In the genomic region with DNA sequence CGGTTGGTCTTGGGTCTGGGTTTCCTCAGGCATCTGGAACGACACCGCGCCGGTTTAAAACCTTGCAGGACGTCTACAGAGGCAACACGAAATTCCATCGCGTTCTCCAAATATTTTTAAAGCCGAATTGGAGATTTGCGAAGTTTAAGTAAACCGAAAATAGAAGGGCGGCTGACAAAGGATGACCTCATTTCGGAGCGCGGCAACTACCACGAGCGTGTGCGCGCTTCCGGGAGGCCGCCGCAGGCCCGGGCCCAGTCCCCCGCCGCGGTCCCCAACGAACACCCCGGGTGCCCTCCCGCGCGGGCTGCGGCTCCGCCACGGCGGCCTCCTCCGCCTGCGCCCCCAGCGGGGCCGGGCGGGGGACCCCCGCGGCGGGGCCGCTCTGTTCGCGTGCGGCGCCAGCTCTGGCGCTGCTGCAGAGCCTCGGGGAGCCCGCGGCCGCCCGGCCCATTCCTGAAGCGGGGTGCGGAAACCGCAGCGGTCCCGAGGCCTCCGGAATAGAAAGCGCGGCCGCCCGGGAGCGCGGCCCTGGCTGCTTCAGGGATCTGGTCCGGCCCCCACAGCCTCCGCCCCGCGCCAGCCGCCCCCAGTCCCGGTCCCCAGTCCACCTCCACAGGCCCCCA, we compare ENCODE assay signal across 8 cellular contexts.
DNase-seq lines count a peak whose midpoint lies in the region; ATAC-seq and TF ChIP-seq lines count a peak whose summit lies in the region.

No MANE protein-coding gene starts in this region.

- H3K27ac ChIP-seq in BLaER1 treated with 17β-estradiol and CSF1 and Interleukin-3, amounts not matched to agents 10 nM and 100 nM: peak overlapping the region; percentile 93 to 98 (median 97)

- DNase-seq in T-helper 22 cell (ENCODE audit: low read depth) (peak; percentile 64), cardiac fibroblast (ENCODE audit: low read depth in 2 of 2) (peak; percentile 64 to 65), kidney glomerular epithelial cell (lab: John Stamatoyannopoulos, UW) (peak; percentile 12), epidermal melanocyte (ENCODE audit: insufficient read length, low spot score) (no peak)
- DNase-seq in stimulated activated CD4-positive, alpha-beta T cell treated with anti-CD3 and anti-CD28 coated beads, Interleukin-2, amount 100 ng/mL, for 24 hours: peak; percentile 60 to 68

- peaks cover 67 to 75% (median 71%) of the 10 kb centered on the region in 10 experiments for H3K4me1 ChIP-seq in BLaER1 treated with 17β-estradiol and CSF1 and Interleukin-3, amounts not matched to agents 10 nM and 100 nM

- peaks cover 46 to 51% (median 49%) of the 10 kb centered on the region in 11 experiments for H3K36me3 ChIP-seq in BLaER1 treated with 17β-estradiol and CSF1 and Interleukin-3, amounts not matched to agents 10 nM and 100 nM

- H3K27me3 ChIP-seq in BLaER1 treated with 17β-estradiol and CSF1 and Interleukin-3, amounts not matched to agents 10 nM and 100 nM: no peaks in the 10 kb centered on the region

- TF ChIP-seq CTCF in cardiac fibroblast (IDR thresholded peaks at IDR 0.05; ENCODE audit: low read depth, low read length): no peak

- peaks cover 48 to 54% (median 52%) of the 10 kb centered on the region in 11 experiments for H4K20me1 ChIP-seq in BLaER1 treated with 17β-estradiol and CSF1 and Interleukin-3, amounts not matched to agents 10 nM and 100 nM

- H3K9me3 ChIP-seq in BLaER1 treated with 17β-estradiol and CSF1 and Interleukin-3, amounts not matched to agents 10 nM and 100 nM (replicated peaks in 1 of 11): peaks cover 0 to 6% (median 0%) of the 10 kb centered on the region in 11 experiments; a peak in 1 of 22 replicates

- H3K4me3 ChIP-seq in BLaER1 treated with 17β-estradiol and CSF1 and Interleukin-3, amounts not matched to agents 10 nM and 100 nM: peak overlapping the region; percentile 89 to 99 (median 96)
- H3K4me3 ChIP-seq in cardiac fibroblast (replicated peaks in 1 of 2; ENCODE audit: low read depth in 2 of 2, low read length in 2 of 2): peak overlapping the region; percentile 69 to 81

- peak overlapping the region; percentile 94 to 100 (median 98) for H3K9ac ChIP-seq in BLaER1 treated with 17β-estradiol and CSF1 and Interleukin-3, amounts not matched to agents 10 nM and 100 nM

- ATAC-seq in GM19395 (IDR thresholded peaks at IDR 0.05; ENCODE audit: unreplicated experiment) (peak; percentile 31), HG03571 (IDR thresholded peaks at IDR 0.05; ENCODE audit: unreplicated experiment) (peak; percentile 41)

- peak overlapping the region; percentile 88 to 99 (median 97) for H3K4me2 ChIP-seq in BLaER1 treated with 17β-estradiol and CSF1 and Interleukin-3, amounts not matched to agents 10 nM and 100 nM
